Comparison of ENCODE assay signal across 22 cellular contexts in the genomic region with DNA sequence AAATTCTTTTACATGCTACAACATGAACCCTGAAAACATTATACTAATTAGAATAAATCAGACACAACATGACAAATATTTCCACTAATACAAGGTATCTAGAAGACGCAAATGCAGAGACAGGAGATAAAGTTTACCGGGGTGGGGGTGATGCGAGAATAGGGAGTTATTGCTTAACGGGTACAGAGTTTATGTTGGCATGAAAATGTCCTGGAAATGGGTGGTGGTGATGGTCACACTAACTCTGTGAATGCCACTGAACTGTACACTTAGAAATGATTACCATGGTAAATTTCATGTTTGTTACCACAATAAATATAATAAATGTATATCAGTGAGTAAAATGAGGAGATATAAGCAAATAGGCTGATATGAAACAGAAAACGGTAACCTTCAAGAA.
"Had no signal": no experiment of that assay in that cellular context is flagged by ENCODE, and none has a peak within 500 bp of the region (broad histone marks: within the 10 kb centered on the region; RNA-seq: fewer than 3 reads in every experiment).

No MANE protein-coding gene starts in this region.

- ATAC-seq: gastroesophageal sphincter, heart left ventricle, lower lobe of right lung had no signal

- H3K4me2 ChIP-seq: hepatocyte had no signal

- H3K4me3 Mint-ChIP-seq: immature natural killer cell had no signal

- H3K27me3 ChIP-seq: dorsolateral prefrontal cortex, esophagus muscularis mucosa, foreskin keratinocyte, gastroesophageal sphincter, heart left ventricle, hepatocyte had no signal

- H3K4me3 ChIP-seq: coronary artery, dorsolateral prefrontal cortex, esophagus muscularis mucosa, gastroesophageal sphincter, heart left ventricle, hepatocyte, left ventricle myocardium inferior, lower lobe of right lung had no signal

- DNase-seq: cerebellar nuclear complex; dermis blood vessel endothelial cell; dorsolateral prefrontal cortex; effector CD4-positive, alpha-beta T cell; effector memory CD4-positive, alpha-beta T cell; heart left ventricle; hypothalamus; immature natural killer cell; islet precursor cell; left cardiac atrium; left ventricle myocardium inferior; lower lobe of right lung; mesenchymal stem cell; midbrain had no signal

- FAIRE-seq: colon, endothelial cell of umbilical vein, frontal cortex had no signal

- H3K36me3 Mint-ChIP-seq: immature natural killer cell had no signal

- H3K27ac Mint-ChIP-seq: immature natural killer cell had no signal

- H3K36me3 ChIP-seq: lower lobe of right lung had no signal

- H3K4me1 Mint-ChIP-seq: immature natural killer cell had no signal

- H3K9me3 Mint-ChIP-seq: immature natural killer cell had no signal

- H3K4me1 ChIP-seq: esophagus muscularis mucosa, lower lobe of right lung had no signal

- H2AFZ ChIP-seq: hepatocyte had no signal

- H3K9me3 ChIP-seq: lower lobe of right lung had no signal

- H3K27ac ChIP-seq: coronary artery, dorsolateral prefrontal cortex, esophagus muscularis mucosa, gastroesophageal sphincter, heart left ventricle, hepatocyte, left ventricle myocardium inferior, lower lobe of right lung had no signal
